In genomic region chr16:67480833-67481560, GRCh38 we compare ENCODE assay signal across 8 cellular contexts. TPM values are rescaled to one million over a fixed set of nuclear protein-coding genes. Genes with fewer than 3 reads are reported as not detected.
DNase-seq lines count a peak whose midpoint lies in the region; ATAC-seq and TF ChIP-seq lines count a peak whose summit lies in the region.

TSS of gene ATP6V0D1 (minus strand) at chr16:67481157. CDS start at chr16:67481086, 71 bp downstream.

- peaks cover 17% of the 10 kb centered on the region for H3K4me1 Mint-ChIP-seq in activated CD4-positive, alpha-beta T cell treated with anti-CD3 and anti-CD28 coated beads, Interleukin-2, amount 10 ng/mL, durations not matched to agents 24 days and 14 days

- no peaks in the 10 kb centered on the region for H3K27me3 ChIP-seq in BLaER1 treated with 17β-estradiol and CSF1 and Interleukin-3, amounts not matched to agents 10 nM and 100 nM

- intact Hi-C loops in activated CD4-positive, alpha-beta T cell treated with anti-CD3 and anti-CD28 coated beads, Interleukin-2, amount 10 ng/mL, durations not matched to agents 24 days and 14 days (cut with micrococcal nuclease) = loop anchor here (1.0 to 10.0 kb wide), 8 partner anchors 33 to 456 kb away; partner anchors contain the start of genes ACD, CARMIL2, CTCF and FHOD1
- intact Hi-C loops in left colon (cut with DNase I, micrococcal nuclease) = no loop called here

- H3K4me3 ChIP-seq in BLaER1 treated with 17β-estradiol and CSF1 and Interleukin-3, amounts not matched to agents 10 nM and 100 nM = peak within 1 kb of the TSS; percentile 77 to 99 (median 94)
- peak within 1 kb of the TSS; percentile 89 for H3K4me3 ChIP-seq in coronary artery

- H3K4me3 Mint-ChIP-seq in activated CD4-positive, alpha-beta T cell treated with anti-CD3 and anti-CD28 coated beads, Interleukin-2, amount 10 ng/mL, durations not matched to agents 24 days and 14 days = peak within 1 kb of the TSS; percentile 100

- H4K20me1 ChIP-seq in BLaER1 treated with 17β-estradiol and CSF1 and Interleukin-3, amounts not matched to agents 10 nM and 100 nM = peaks cover 23 to 48% (median 38%) of the 10 kb centered on the region in 11 experiments

- peaks cover 60 to 80% (median 71%) of the 10 kb centered on the region in 10 experiments for H3K4me1 ChIP-seq in BLaER1 treated with 17β-estradiol and CSF1 and Interleukin-3, amounts not matched to agents 10 nM and 100 nM

- peak within 1 kb of the TSS; percentile 97 for H3K27ac Mint-ChIP-seq in activated CD4-positive, alpha-beta T cell treated with anti-CD3 and anti-CD28 coated beads, Interleukin-2, amount 10 ng/mL, durations not matched to agents 24 days and 14 days

- H3K36me3 ChIP-seq in BLaER1 treated with 17β-estradiol and CSF1 and Interleukin-3, amounts not matched to agents 10 nM and 100 nM = peaks cover 5 to 55% (median 35%) of the 10 kb centered on the region in 11 experiments; a peak in 20 of 22 replicates

- H3K9me3 ChIP-seq in BLaER1 treated with 17β-estradiol and CSF1 and Interleukin-3, amounts not matched to agents 10 nM and 100 nM (replicated peaks in 1 of 11) = no peaks in the 10 kb centered on the region

- peak within 1 kb of the TSS; percentile 93 to 99 (median 98) for H3K4me2 ChIP-seq in BLaER1 treated with 17β-estradiol and CSF1 and Interleukin-3, amounts not matched to agents 10 nM and 100 nM

- peak within 1 kb of the TSS; percentile 91 to 100 (median 95) for H3K9ac ChIP-seq in BLaER1 treated with 17β-estradiol and CSF1 and Interleukin-3, amounts not matched to agents 10 nM and 100 nM

- no peaks in the 10 kb centered on the region for H3K9me3 Mint-ChIP-seq in activated CD4-positive, alpha-beta T cell treated with anti-CD3 and anti-CD28 coated beads, Interleukin-2, amount 10 ng/mL, durations not matched to agents 24 days and 14 days

- peak within 1 kb of the TSS; percentile 91 to 100 (median 99) for H3K27ac ChIP-seq in BLaER1 treated with 17β-estradiol and CSF1 and Interleukin-3, amounts not matched to agents 10 nM and 100 nM
- peak within 1 kb of the TSS; percentile 89 to 90 for H3K27ac ChIP-seq in coronary artery

- H3K27me3 Mint-ChIP-seq in activated CD4-positive, alpha-beta T cell treated with anti-CD3 and anti-CD28 coated beads, Interleukin-2, amount 10 ng/mL, durations not matched to agents 24 days and 14 days = no peaks in the 10 kb centered on the region

- H3K36me3 Mint-ChIP-seq in activated CD4-positive, alpha-beta T cell treated with anti-CD3 and anti-CD28 coated beads, Interleukin-2, amount 10 ng/mL, durations not matched to agents 24 days and 14 days (ENCODE audit: low read depth) = peaks cover 4% of the 10 kb centered on the region

- ATAC-seq in GM19324 (IDR thresholded peaks at IDR 0.05; ENCODE audit: low FRiP score, unreplicated experiment) (peak; percentile 98), HG03469 (IDR thresholded peaks at IDR 0.05; ENCODE audit: unreplicated experiment) (peak; percentile 77), left colon (peak; percentile 90)

- peak; percentile 78 for TF ChIP-seq CTCF in coronary artery (IDR thresholded peaks at IDR 0.05)

- DNase-seq in NCI-H526 (lab: John Stamatoyannopoulos, UW) (peak; percentile 81 to 95), coronary artery (ENCODE audit: low spot score) (peak; percentile 99), left colon (peak; percentile 98 to 100)
- DNase-seq in activated CD4-positive, alpha-beta T cell treated with anti-CD3 and anti-CD28 coated beads, Interleukin-2, amount 10 ng/mL, durations not matched to agents 24 days and 14 days = peak; percentile 100
- DNase-seq in stimulated activated CD4-positive, alpha-beta T cell treated with anti-CD3 and anti-CD28 coated beads, Interleukin-1b, Interleukin-23, amount 100 ng/mL, for 48 hours = peak; percentile 97

RNA-seq across cellular contexts. Expression of gene ATP6V0D1, which starts in this region (rescaled TPM):
- 30.9 and 31.8 TPM in 2 replicates for total RNA-seq in activated CD4-positive, alpha-beta T cell treated with anti-CD3 and anti-CD28 coated beads, Interleukin-2, amount 10 ng/mL, durations not matched to agents 24 days and 14 days
- 100 to 1,000 TPM; 226 to 297 TPM for total RNA-seq in left colon

Comparison
In these comparisons a context has a peak if more than half of its experiments do, and no peak if none do; other contexts are left out.
1. Peak in every context shown above with its lines: DNase-seq, ATAC-seq, H3K4me3 ChIP-seq and H3K27ac ChIP-seq.